In the genomic region with DNA sequence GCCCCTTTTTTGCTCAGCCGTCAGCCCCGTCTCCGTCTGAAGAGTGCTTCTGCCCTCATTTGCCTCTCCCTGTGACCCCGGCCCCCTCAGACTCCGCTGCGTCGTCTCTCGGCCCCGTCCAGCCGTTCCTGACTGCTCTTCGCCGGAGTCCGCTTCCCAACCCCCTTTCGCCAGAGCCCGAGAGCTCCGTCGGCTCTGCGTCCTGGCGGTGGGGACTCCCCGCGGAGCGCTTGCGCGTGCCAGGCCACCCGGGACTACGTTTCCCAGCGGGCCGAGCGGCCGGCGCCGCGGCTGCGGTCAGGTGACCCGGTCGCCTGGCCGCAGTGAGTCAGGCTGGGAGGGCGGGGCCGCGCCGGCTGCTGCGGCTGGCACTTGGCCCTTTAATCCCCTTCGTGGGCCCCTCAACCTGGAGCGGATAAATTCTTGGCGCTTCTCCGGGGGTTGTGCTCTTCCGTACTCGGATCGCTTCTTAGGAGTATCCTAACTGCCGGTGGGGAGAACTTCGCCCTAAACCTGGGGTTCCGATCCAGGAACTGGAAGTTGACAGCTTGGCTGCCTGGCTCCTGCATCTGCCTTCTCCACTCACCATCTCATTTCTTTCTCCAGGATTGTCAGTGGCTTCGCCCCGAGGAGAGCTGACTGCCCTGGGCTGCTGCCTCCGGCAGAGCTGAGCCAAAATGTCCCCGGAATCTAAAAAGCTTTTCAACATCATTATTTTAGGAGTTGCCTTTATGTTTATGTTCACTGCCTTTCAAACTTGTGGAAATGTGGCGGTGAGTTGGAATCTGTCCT, we compare ENCODE assay signal across 8 cellular contexts. TPM values are rescaled to one million over a fixed set of nuclear protein-coding genes. Genes with fewer than 3 reads are reported as not detected.
A peak's percentile ranks its signal among the peaks of the same experiment; 100 is the strongest.
DNase-seq lines count a peak whose midpoint lies in the region; ATAC-seq and TF ChIP-seq lines count a peak whose summit lies in the region.

A gene (plus strand): TSS at position 444 of the 792 bp plus-strand sequence. CDS start 234 bp downstream, at position 678.

- peaks cover 49% of the 10 kb centered on the region for H3K36me3 Mint-ChIP-seq in WTC11

- no peaks in the 10 kb centered on the region for H3K27me3 Mint-ChIP-seq in WTC11 (ENCODE audit: low read depth)

- DNase-seq in A673 (ENCODE audit: low spot score) = peak; percentile 94
- peak; percentile 97 for DNase-seq in NCI-H2196 (lab: John Stamatoyannopoulos, UW; ENCODE audit: unreplicated experiment)
- DNase-seq in WTC11 (ENCODE audit: low spot score) = peak; percentile 93
- peak; percentile 94 for DNase-seq in mammary epithelial cell

- peaks cover 64% of the 10 kb centered on the region for H3K79me2 ChIP-seq in mammary epithelial cell (ENCODE audit: insufficient read depth, low read length)

- no peaks in the 10 kb centered on the region for H3K9me3 Mint-ChIP-seq in WTC11

- dilution Hi-C loops in mammary epithelial cell (cut with HindIII; ENCODE audit: low sequenced_read_pairs) = no loop called here

- peak within 1 kb of the TSS; percentile 90 for H3K4me2 ChIP-seq in mammary epithelial cell (ENCODE audit: insufficient read depth, low read depth, low read length)

- H3K27ac ChIP-seq in A673 (ENCODE audit: low read depth, low read length, poor library complexity, severe bottlenecking) (peak within 1 kb of the TSS; percentile 100), mammary epithelial cell (ENCODE audit: insufficient read depth, low read depth, low read length) (peak within 1 kb of the TSS; percentile 94), iPS-20b (ENCODE audit: low read length) (peak within 1 kb of the TSS; percentile 82), skin epidermis (peak within 1 kb of the TSS; percentile 89 to 99 (median 99))

- in situ Hi-C loops in mammary epithelial cell (cut with MboI; ENCODE audit: low sequenced_read_pairs in 2 of 2) = no loop called here

- H3K9ac ChIP-seq in mammary epithelial cell (ENCODE audit: insufficient read depth, low read length) = peak within 1 kb of the TSS; percentile 98
- H3K9ac ChIP-seq in iPS-20b (ENCODE audit: low read depth, low read length) = peak within 1 kb of the TSS; percentile 99

- H3K27me3 ChIP-seq in A673 (replicated peaks; ENCODE audit: insufficient read depth, low read depth, low read length, poor library complexity) (no peaks in the 10 kb centered on the region), mammary epithelial cell (ENCODE audit: insufficient read depth, low read length) (no peaks in the 10 kb centered on the region), iPS-20b (ENCODE audit: insufficient read depth, low read length) (no peaks in the 10 kb centered on the region)

- peak within 1 kb of the TSS; percentile 89 for H2AFZ ChIP-seq in mammary epithelial cell (ENCODE audit: low read depth, low read length)

- H3K27ac Mint-ChIP-seq in WTC11 = peak within 1 kb of the TSS; percentile 99

- H3K4me1 Mint-ChIP-seq in WTC11 = peaks cover 40% of the 10 kb centered on the region

- intact Hi-C loops in A673 (cut with micrococcal nuclease; ENCODE audit: unreplicated experiment) = loop anchor here (2.0 kb wide), 1 partner anchor 53 kb away; no protein-coding TSS in a partner anchor
- intact Hi-C loops in mammary epithelial cell (cut with micrococcal nuclease) = loop anchor here (1.0 kb wide), 1 partner anchor 11 kb away; no protein-coding TSS in a partner anchor

- 2% methylated on average over 18 of the region's 57 CpGs for WGBS in mammary epithelial cell (ENCODE audit: low coverage, missing lambda C conversion rate)

- POLR2A ChIA-PET in A673 (lab: Charles Lee; ENCODE audit: low non-redundant PET) (interaction anchor here (0.7 kb wide), 1 partner anchor 1379 kb away, joined by 3 read pairs; no protein-coding TSS in a partner anchor), WTC11 (lab: Charles Lee) (interaction anchor here (0.5 to 3.1 kb wide), 3 partner anchors 10 to 687 kb away, joined by 3 to 28 read pairs (median 4); a partner anchor contains a TSS)

- TF ChIP-seq CTCF in A673 (conservative IDR thresholded peaks at IDR 0.05; ENCODE audit: low read depth, low read length) (no peak), WTC11 (IDR thresholded peaks at IDR 0.05) (no peak), mammary epithelial cell (conservative IDR thresholded peaks at IDR 0.05 in 1 of 2, IDR thresholded peaks at IDR 0.05 in 1 of 2; ENCODE audit: extremely low read depth in 1 of 2, insufficient read depth in 1 of 2, low read depth in 1 of 2, low read length in 2 of 2) (no peak)

- ATAC-seq in GM18861 (IDR thresholded peaks at IDR 0.05; ENCODE audit: unreplicated experiment) = peak; percentile 49
- peak; percentile 48 for ATAC-seq in HG03095 (IDR thresholded peaks at IDR 0.05; ENCODE audit: unreplicated experiment)
- peak; percentile 66 for ATAC-seq in WTC11

- BruUV-seq in A673 (replicated peaks; lab: Mats Ljungman, UMichigan) (no TSS peak), mammary epithelial cell (replicated peaks; lab: Mats Ljungman, UMichigan) (TSS peak; percentile 34)

- H3K9me3 ChIP-seq in A673 (ENCODE audit: low read depth, low read length, poor library complexity, severe bottlenecking) (no peaks in the 10 kb centered on the region), mammary epithelial cell (replicated peaks; ENCODE audit: insufficient read depth, low read length) (no peaks in the 10 kb centered on the region), iPS-20b (ENCODE audit: insufficient read depth, low read depth, low read length) (no peaks in the 10 kb centered on the region)

- H4K20me1 ChIP-seq in mammary epithelial cell (ENCODE audit: insufficient read depth, low read length) = peaks cover 6% of the 10 kb centered on the region

- H3K36me3 ChIP-seq in A673 (ENCODE audit: insufficient read depth, low read length, poor library complexity, severe bottlenecking) = peaks cover 35% of the 10 kb centered on the region
- peaks cover 30% of the 10 kb centered on the region for H3K36me3 ChIP-seq in mammary epithelial cell (ENCODE audit: insufficient read depth, low read length)
- peaks cover 52% of the 10 kb centered on the region for H3K36me3 ChIP-seq in iPS-20b (ENCODE audit: insufficient read depth, low read depth, low read length)

- H3K4me1 ChIP-seq in A673 (ENCODE audit: insufficient read depth, low read length, poor library complexity, severe bottlenecking) = peaks cover 20% of the 10 kb centered on the region
- H3K4me1 ChIP-seq in mammary epithelial cell (ENCODE audit: insufficient read depth, low read length) = peaks cover 24% of the 10 kb centered on the region
- peaks cover 14% of the 10 kb centered on the region for H3K4me1 ChIP-seq in iPS-20b (ENCODE audit: insufficient read depth, low read length)

- CTCF ChIA-PET in A673 (lab: Charles Lee) (no interaction called here), WTC11 (lab: Charles Lee) (interaction anchor here (0.6 to 1.5 kb wide), 3 partner anchors 10 to 156 kb away, joined by 3 to 4 read pairs (median 4); no protein-coding TSS in a partner anchor), mammary epithelial cell (lab: Charles Lee; ENCODE audit: low non-redundant PET) (no interaction called here)

- H3K4me3 Mint-ChIP-seq in WTC11 = peak within 1 kb of the TSS; percentile 89

- H3K4me3 ChIP-seq in A673 (ENCODE audit: low read depth, low read length, poor library complexity, severe bottlenecking) (peak within 1 kb of the TSS; percentile 77), mammary epithelial cell (replicated peaks in 1 of 3; ENCODE audit: insufficient read depth in 1 of 3, low read depth in 2 of 3, low read length in 3 of 3) (peak within 1 kb of the TSS; percentile 98 to 100 (median 99)), iPS-20b (ENCODE audit: low read length) (peak within 1 kb of the TSS; percentile 92), skin epidermis (peak within 1 kb of the TSS; percentile 63 to 97 (median 87))

TF ChIP-seq in WTC11, 78 proteins besides CTCF, POLR2A, EP300 and RAD21 (continues in another document):
- TF ChIP-seq ELF4 (CRISPR knock-in tag; IDR thresholded peaks at IDR 0.05; ENCODE audit: low read depth) (0 out of 2 replicates have a peak, but pooled peaks have one; percentile 31), SP1 (CRISPR knock-in tag; conservative IDR thresholded peaks at IDR 0.05) (peak; percentile 40; the same call in 1 of the 2 replicates), ZNF263 (CRISPR knock-in tag; IDR thresholded peaks at IDR 0.05; ENCODE audit: low read depth) (peak; percentile 83), TEAD1 (CRISPR knock-in tag; IDR thresholded peaks at IDR 0.05) (no peak; the same call in 1 of the 2 replicates)
- TF ChIP-seq, protein P1, sequence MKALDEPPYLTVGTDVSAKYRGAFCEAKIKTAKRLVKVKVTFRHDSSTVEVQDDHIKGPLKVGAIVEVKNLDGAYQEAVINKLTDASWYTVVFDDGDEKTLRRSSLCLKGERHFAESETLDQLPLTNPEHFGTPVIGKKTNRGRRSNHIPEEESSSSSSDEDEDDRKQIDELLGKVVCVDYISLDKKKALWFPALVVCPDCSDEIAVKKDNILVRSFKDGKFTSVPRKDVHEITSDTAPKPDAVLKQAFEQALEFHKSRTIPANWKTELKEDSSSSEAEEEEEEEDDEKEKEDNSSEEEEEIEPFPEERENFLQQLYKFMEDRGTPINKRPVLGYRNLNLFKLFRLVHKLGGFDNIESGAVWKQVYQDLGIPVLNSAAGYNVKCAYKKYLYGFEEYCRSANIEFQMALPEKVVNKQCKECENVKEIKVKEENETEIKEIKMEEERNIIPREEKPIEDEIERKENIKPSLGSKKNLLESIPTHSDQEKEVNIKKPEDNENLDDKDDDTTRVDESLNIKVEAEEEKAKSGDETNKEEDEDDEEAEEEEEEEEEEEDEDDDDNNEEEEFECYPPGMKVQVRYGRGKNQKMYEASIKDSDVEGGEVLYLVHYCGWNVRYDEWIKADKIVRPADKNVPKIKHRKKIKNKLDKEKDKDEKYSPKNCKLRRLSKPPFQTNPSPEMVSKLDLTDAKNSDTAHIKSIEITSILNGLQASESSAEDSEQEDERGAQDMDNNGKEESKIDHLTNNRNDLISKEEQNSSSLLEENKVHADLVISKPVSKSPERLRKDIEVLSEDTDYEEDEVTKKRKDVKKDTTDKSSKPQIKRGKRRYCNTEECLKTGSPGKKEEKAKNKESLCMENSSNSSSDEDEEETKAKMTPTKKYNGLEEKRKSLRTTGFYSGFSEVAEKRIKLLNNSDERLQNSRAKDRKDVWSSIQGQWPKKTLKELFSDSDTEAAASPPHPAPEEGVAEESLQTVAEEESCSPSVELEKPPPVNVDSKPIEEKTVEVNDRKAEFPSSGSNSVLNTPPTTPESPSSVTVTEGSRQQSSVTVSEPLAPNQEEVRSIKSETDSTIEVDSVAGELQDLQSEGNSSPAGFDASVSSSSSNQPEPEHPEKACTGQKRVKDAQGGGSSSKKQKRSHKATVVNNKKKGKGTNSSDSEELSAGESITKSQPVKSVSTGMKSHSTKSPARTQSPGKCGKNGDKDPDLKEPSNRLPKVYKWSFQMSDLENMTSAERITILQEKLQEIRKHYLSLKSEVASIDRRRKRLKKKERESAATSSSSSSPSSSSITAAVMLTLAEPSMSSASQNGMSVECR (CRISPR knock-in tag; IDR thresholded peaks at IDR 0.05; ENCODE audit: borderline replicate concordance) = 0 out of 2 replicates have a peak, but pooled peaks have one; percentile 15

RNA-seq across cellular contexts. Expression of the gene that starts here (rescaled TPM):
- total RNA-seq in A673 (2021) (37.4 and 38.8 TPM in 2 replicates), WTC11 (2021) (16.6 to 26.4 TPM (median 24.1 TPM) in 3 replicates), mammary epithelial cell (10 to 100 TPM; 18.3 to 38.5 TPM)
- 13.2 TPM for polyA plus RNA-seq in mammary epithelial cell
- 30.9 TPM for polyA minus RNA-seq in mammary epithelial cell

Comparison
In these comparisons a context has a peak if more than half of its experiments do, and no peak if none do; other contexts are left out.
1. Peak in every context shown above with its lines: DNase-seq, ATAC-seq, H3K4me3 ChIP-seq and H3K27ac ChIP-seq.